ENCODE assay signal across 8 cellular contexts in the genomic region with DNA sequence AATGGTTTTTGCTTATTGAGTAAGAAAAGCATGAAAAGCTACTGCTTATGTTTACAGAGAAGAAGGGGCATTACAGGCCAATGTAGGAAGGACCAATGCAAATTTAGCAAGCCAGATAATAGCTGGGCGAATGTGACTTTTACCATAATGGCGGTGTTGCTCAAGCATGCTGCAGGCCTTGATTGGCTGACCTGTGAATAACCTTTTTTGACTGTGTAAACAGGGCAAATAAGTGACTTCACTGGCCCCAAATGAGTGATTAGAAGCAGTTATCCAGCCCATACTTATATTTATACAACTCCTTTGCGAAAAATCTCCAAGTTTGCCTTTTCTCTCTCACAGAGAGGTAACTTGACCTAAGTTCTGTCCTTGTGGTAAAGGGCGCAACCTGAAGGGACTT.
"Had no signal": no experiment of that assay in that cellular context is flagged by ENCODE, and none has a peak within 500 bp of the region (broad histone marks: within the 10 kb centered on the region; RNA-seq: fewer than 3 reads in every experiment).

No MANE protein-coding gene starts in this region.

- ATAC-seq: GM12878 had no signal

- DNase-seq: GDM1, GF-D8 had no signal

- H3K4me3 ChIP-seq: GM12878 had no signal

- FAIRE-seq: G401.6, GM12878, GM12891, GM12892, GM18507, GM19239 had no signal
